In the genomic region with DNA sequence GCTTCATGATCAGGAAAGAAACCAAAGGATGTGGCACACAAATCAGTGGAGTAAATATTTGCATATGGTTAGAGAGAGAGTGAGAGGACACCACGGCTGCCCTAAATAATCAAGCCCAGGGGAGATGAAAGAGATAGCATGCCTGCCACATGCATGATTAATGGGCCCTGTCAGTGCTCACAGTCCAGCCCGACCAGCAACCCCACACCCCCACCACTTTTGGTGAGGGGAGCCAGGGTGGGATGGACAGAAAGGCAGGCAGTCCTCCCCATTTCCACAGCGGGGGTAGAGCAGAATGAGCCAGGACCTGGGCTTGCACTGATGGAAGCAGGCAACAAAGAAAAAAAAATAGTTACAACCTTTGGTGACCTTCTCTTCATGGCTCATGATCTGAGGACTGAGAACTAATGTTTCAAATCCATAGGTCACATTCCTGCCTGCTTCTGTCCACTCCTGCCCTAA, we compare ENCODE assay signal across 20 cellular contexts.
DNase-seq lines count a peak whose midpoint lies in the region; ATAC-seq lines count a peak whose summit lies in the region.
"Had no signal": no experiment of that assay in that cellular context is flagged by ENCODE, and none has a peak within 500 bp of the region (broad histone marks: within the 10 kb centered on the region; RNA-seq: fewer than 3 reads in every experiment).

No MANE protein-coding gene starts in this region.

- intact Hi-C loops in activated CD4-positive, alpha-beta T cell treated with anti-CD3 and anti-CD28 coated beads for 36 hours (cut with DNase I, micrococcal nuclease): no loop called here

- H3K36me3 Mint-ChIP-seq in activated CD4-positive, alpha-beta T cell treated with anti-CD3 and anti-CD28 coated beads for 36 hours (ENCODE audit: low read depth): peaks cover 6% of the 10 kb centered on the region
- peaks cover 6% of the 10 kb centered on the region for H3K36me3 Mint-ChIP-seq in activated T-helper 17 cell treated with anti-CD3 and anti-CD28 coated beads, Interleukin-2, amount 50 U/mL, for 72 hours (ENCODE audit: low read depth)
- H3K36me3 Mint-ChIP-seq in natural killer cell treated with Interleukin-12 subunit alpha and Interleukin-12 subunit beta and Interleukin-15 and Interleukin-18, amount 100 ng/mL, for 72 hours: peaks cover 5% of the 10 kb centered on the region

- H3K9me3 Mint-ChIP-seq in activated CD4-positive, alpha-beta T cell treated with anti-CD3 and anti-CD28 coated beads for 36 hours (ENCODE audit: low read depth): peaks cover 8% of the 10 kb centered on the region
- H3K9me3 Mint-ChIP-seq in activated T-helper 17 cell treated with anti-CD3 and anti-CD28 coated beads, Interleukin-2, amount 50 U/mL, for 72 hours: no peaks in the 10 kb centered on the region
- peaks cover 3% of the 10 kb centered on the region for H3K9me3 Mint-ChIP-seq in natural killer cell treated with Interleukin-12 subunit alpha and Interleukin-12 subunit beta and Interleukin-15 and Interleukin-18, amount 100 ng/mL, for 72 hours

- no peaks in the 10 kb centered on the region for H3K27me3 Mint-ChIP-seq in activated CD4-positive, alpha-beta T cell treated with anti-CD3 and anti-CD28 coated beads for 36 hours
- no peaks in the 10 kb centered on the region for H3K27me3 Mint-ChIP-seq in activated T-helper 17 cell treated with anti-CD3 and anti-CD28 coated beads, Interleukin-2, amount 50 U/mL, for 72 hours
- no peaks in the 10 kb centered on the region for H3K27me3 Mint-ChIP-seq in natural killer cell treated with Interleukin-12 subunit alpha and Interleukin-12 subunit beta and Interleukin-15 and Interleukin-18, amount 100 ng/mL, for 72 hours

- ATAC-seq in activated CD4-positive, alpha-beta T cell treated with anti-CD3 and anti-CD28 coated beads for 36 hours: no peak
- peak; percentile 16 for ATAC-seq in activated T-helper 17 cell treated with anti-CD3 and anti-CD28 coated beads, Interleukin-2, amount 50 U/mL, for 72 hours (replicated peaks)
- ATAC-seq in natural killer cell treated with Interleukin-12 subunit alpha and Interleukin-12 subunit beta and Interleukin-15 and Interleukin-18, amount 100 ng/mL, for 72 hours: peak in 1 of 2 donors; percentile 13
- ATAC-seq in HG03280 (IDR thresholded peaks at IDR 0.05; ENCODE audit: unreplicated experiment): no peak
- no peak for ATAC-seq in GM19452 (IDR thresholded peaks at IDR 0.05; ENCODE audit: unreplicated experiment)
- ATAC-seq: heart left ventricle, right cardiac atrium had no signal

- H3K4me1 Mint-ChIP-seq in activated CD4-positive, alpha-beta T cell treated with anti-CD3 and anti-CD28 coated beads for 36 hours: peaks cover 51% of the 10 kb centered on the region
- H3K4me1 Mint-ChIP-seq in activated T-helper 17 cell treated with anti-CD3 and anti-CD28 coated beads, Interleukin-2, amount 50 U/mL, for 72 hours: peaks cover 32% of the 10 kb centered on the region
- H3K4me1 Mint-ChIP-seq in natural killer cell treated with Interleukin-12 subunit alpha and Interleukin-12 subunit beta and Interleukin-15 and Interleukin-18, amount 100 ng/mL, for 72 hours (ENCODE audit: low read depth in 2 of 2): peaks cover 39 to 51% of the 10 kb centered on the region in 2 donors

- POLR2A ChIA-PET in activated CD4-positive, alpha-beta T cell treated with anti-CD3 and anti-CD28 coated beads for 36 hours (lab: Charles Lee): no interaction called here

- H3K4me3 Mint-ChIP-seq in activated CD4-positive, alpha-beta T cell treated with anti-CD3 and anti-CD28 coated beads for 36 hours: no peak overlapping the region
- peak overlapping the region; percentile 53 for H3K4me3 Mint-ChIP-seq in activated T-helper 17 cell treated with anti-CD3 and anti-CD28 coated beads, Interleukin-2, amount 50 U/mL, for 72 hours
- peak overlapping the region; percentile 23 for H3K4me3 Mint-ChIP-seq in natural killer cell treated with Interleukin-12 subunit alpha and Interleukin-12 subunit beta and Interleukin-15 and Interleukin-18, amount 100 ng/mL, for 72 hours

- no peak for DNase-seq in activated CD4-positive, alpha-beta T cell treated with anti-CD3 and anti-CD28 coated beads for 36 hours
- no peak for DNase-seq in activated CD4-positive, alpha-beta T cell treated with anti-CD3 and anti-CD28 coated beads for 1 hour
- DNase-seq in HCEC 1CT (peak; percentile 26), cortex of kidney (lab: John Stamatoyannopoulos, UW) (no peak)
- DNase-seq in natural killer cell treated with Interleukin-12 subunit alpha and Interleukin-12 subunit beta and Interleukin-15 and Interleukin-18, amount 100 ng/mL, for 72 hours (ENCODE audit: low spot score): no peak
- DNase-seq: ACHN; activated CD4-positive, CD25-positive, alpha-beta regulatory T cell treated with anti-CD3 and anti-CD28 coated beads, Interleukin-2, amount 50 U/mL, for 72 hours; Calu3; effector CD4-positive, alpha-beta T cell; heart left ventricle; mesendoderm; MG63; NCI-H2081 treated with DMSO at 0.1 percent for 48 hours; NCI-H82; right cardiac atrium; stimulated activated CD4-positive, alpha-beta T cell treated with anti-CD3 and anti-CD28 coated beads, Interleukin-1b, Interleukin-23, amount 100 ng/mL, for 48 hours; substantia nigra had no signal

- CTCF ChIA-PET in activated CD4-positive, alpha-beta T cell treated with anti-CD3 and anti-CD28 coated beads for 36 hours (lab: Charles Lee): interaction anchor here (0.7 to 1.8 kb wide), 3 partner anchors 10 to 238 kb away, joined by 3 read pairs; no protein-coding TSS in a partner anchor

- H3K27ac Mint-ChIP-seq in activated CD4-positive, alpha-beta T cell treated with anti-CD3 and anti-CD28 coated beads for 36 hours: peak overlapping the region; percentile 27
- H3K27ac Mint-ChIP-seq in activated T-helper 17 cell treated with anti-CD3 and anti-CD28 coated beads, Interleukin-2, amount 50 U/mL, for 72 hours: no peak overlapping the region
- H3K27ac Mint-ChIP-seq in natural killer cell treated with Interleukin-12 subunit alpha and Interleukin-12 subunit beta and Interleukin-15 and Interleukin-18, amount 100 ng/mL, for 72 hours: peak overlapping the region; percentile 31 to 71
